8 cellular contexts compared by ENCODE assay signal in the genomic region with DNA sequence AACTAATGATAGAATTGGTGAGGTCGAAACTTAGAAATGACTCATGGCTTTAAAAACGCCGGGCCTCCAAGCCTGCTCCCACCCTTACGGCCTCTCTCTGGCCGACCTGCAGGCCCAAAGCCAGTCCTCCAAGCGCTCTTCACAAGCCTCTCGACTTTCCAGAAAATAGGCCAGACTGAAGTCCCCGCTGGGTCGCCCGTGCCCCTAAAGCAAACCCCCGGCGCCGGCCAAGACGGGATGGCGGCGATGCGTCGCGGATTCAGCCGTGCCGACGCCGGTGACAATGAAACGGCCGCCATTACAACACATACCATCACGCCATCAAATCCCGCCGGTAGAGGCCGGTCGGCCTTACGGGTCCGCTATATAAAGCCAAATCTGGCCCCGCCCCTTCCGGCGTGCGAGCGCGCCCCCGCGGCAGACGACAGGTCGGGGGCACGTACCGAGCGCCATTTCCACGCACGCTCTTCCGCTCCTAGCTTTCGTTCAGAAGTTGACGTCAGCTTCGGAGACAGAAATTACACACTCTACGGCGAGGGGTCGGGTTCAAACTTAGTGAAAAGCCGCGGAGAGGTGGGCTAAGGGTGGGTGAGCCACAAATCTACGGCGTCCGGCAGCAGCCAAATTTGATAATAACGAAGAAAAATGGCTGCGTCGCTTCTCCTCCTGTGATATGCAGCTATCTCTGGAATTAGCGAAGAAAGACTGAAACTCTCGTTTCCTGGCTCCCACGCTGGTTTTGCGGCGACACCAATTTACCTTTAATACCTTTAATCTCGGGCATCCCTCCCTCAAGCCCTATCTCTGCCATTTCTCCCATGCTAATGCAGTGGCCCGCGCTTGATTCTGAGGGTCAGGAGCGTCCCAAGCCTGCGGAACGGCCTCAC.
DNase-seq lines count a peak whose midpoint lies in the region; ATAC-seq and TF ChIP-seq lines count a peak whose summit lies in the region.

A gene (minus strand): TSS at position 340 of the 887 bp plus-strand sequence. CDS start 26 bp downstream, at position 314.

- ATAC-seq in HG03439 (IDR thresholded peaks at IDR 0.05; ENCODE audit: unreplicated experiment): peak; percentile 88

- TF ChIP-seq POLR2A in GM19193 (IDR thresholded peaks at IDR 0.05; ENCODE audit: extremely low read depth, insufficient read depth, insufficient read length): peak; percentile 100

- H3K27ac ChIP-seq in cingulate gyrus (ENCODE audit: low read depth, low read length): peak within 1 kb of the TSS; percentile 99

- DNase-seq in AML-193 (lab: John Stamatoyannopoulos, UW): peak; percentile 92 to 96
- peak; percentile 97 to 99 for DNase-seq in NCI-H524 (lab: John Stamatoyannopoulos, UW)
- DNase-seq in activated CD4-positive, alpha-beta T cell treated with anti-CD3 and anti-CD28 coated beads for 4 hours: peak; percentile 95 to 98
- peak; percentile 98 for DNase-seq in kidney tubule cell (ENCODE audit: low spot score)
- DNase-seq in stimulated activated CD4-positive, alpha-beta T cell treated with anti-CD3 and anti-CD28 coated beads, Interleukin-1b, Interleukin-23, amount 100 ng/mL, for 24 hours (ENCODE audit: low read depth in 4 of 4, low spot score in 1 of 4): peak; percentile 90 to 98 (median 96)

Comparison
In these comparisons a context has a peak if more than half of its experiments do, and no peak if none do; other contexts are left out.
1. Peak in every context shown above with its lines: DNase-seq, ATAC-seq and H3K27ac ChIP-seq.